ENCODE assay signal across 8 cellular contexts in genomic region chr1:27418326-27418761, GRCh38. TPM values are rescaled to one million over a fixed set of nuclear protein-coding genes. Genes with fewer than 3 reads are reported as not detected.
DNase-seq lines count a peak whose midpoint lies in the region; ATAC-seq lines count a peak whose summit lies in the region.

No MANE protein-coding gene starts in this region.

- POLR2A ChIA-PET in T-cell (lab: Charles Lee), result no interaction called here

- peaks cover 50% of the 10 kb centered on the region for H3K36me3 Mint-ChIP-seq in T-cell
- peaks cover 30% of the 10 kb centered on the region for H3K36me3 Mint-ChIP-seq in memory B cell

- H3K27me3 Mint-ChIP-seq in T-cell, result no peaks in the 10 kb centered on the region
- H3K27me3 Mint-ChIP-seq in memory B cell, result no peaks in the 10 kb centered on the region

- peak overlapping the region; percentile 77 to 78 for H3K27ac Mint-ChIP-seq in T-cell
- peak overlapping the region; percentile 88 for H3K27ac Mint-ChIP-seq in memory B cell

- DNase-seq in ELR (ENCODE audit: low read depth) (peak; percentile 91), T-cell (peak in 7 of 34 experiments; percentile 11 to 33 (median 19)), dedifferentiated amniotic fluid mesenchymal stem cell (ENCODE audit: extremely low spot score) (peak; percentile 72), memory B cell (ENCODE audit: low spot score in 2 of 2) (no peak), DMS153 (lab: John Stamatoyannopoulos, UW) (no peak), NCI-H1092 (lab: John Stamatoyannopoulos, UW) (no peak)
- DNase-seq in stimulated activated CD8-positive, alpha-beta memory T cell treated with anti-CD3 and anti-CD28 coated beads, Interleukin-7, amount 100 ng/mL, for 48 hours (ENCODE audit: extremely low read depth in 1 of 2, low read depth in 1 of 2), result peak; percentile 33 to 67

- CTCF ChIA-PET in T-cell (lab: Charles Lee), result interaction anchor here in 1 of 2 donors (0.8 to 1.1 kb wide), 2 partner anchors 19 to 189 kb away, joined by 3 to 6 read pairs; no protein-coding TSS in a partner anchor

- peaks cover 49 to 58% (median 52%) of the 10 kb centered on the region in 3 donors for H3K4me1 Mint-ChIP-seq in T-cell
- peaks cover 36% of the 10 kb centered on the region for H3K4me1 Mint-ChIP-seq in memory B cell

- H3K9me3 Mint-ChIP-seq in T-cell (no peaks in the 10 kb centered on the region), memory B cell (no peaks in the 10 kb centered on the region)

- H3K4me3 Mint-ChIP-seq in T-cell (no peak overlapping the region), memory B cell (peak overlapping the region; percentile 52)

- ATAC-seq in HG02588 (IDR thresholded peaks at IDR 0.05; ENCODE audit: unreplicated experiment) (peak; percentile 59), T-cell (replicated peaks in 1 of 4) (peak in 2 of 4 experiments; percentile 31 to 50), memory B cell (ENCODE audit: low read depth) (peak; percentile 77)

RNA-seq across cellular contexts. Expression of gene GPR3, which starts 25.9 kb away (rescaled TPM):
- total RNA-seq in T-cell, result under 1 TPM in 2 of 5 donors, not detected in 3; 0.21 to 0.35 TPM

RNA-seq across cellular contexts. Expression of gene CD164L2, which starts 35.2 kb away (rescaled TPM):
- not detected for total RNA-seq in T-cell

RNA-seq across cellular contexts. Expression of gene FCN3, which starts 43.7 kb away (rescaled TPM):
- under 1 TPM in 3 of 5 donors, not detected in 2; 0.26 to 0.44 (median 0.38) TPM for total RNA-seq in T-cell

RNA-seq across cellular contexts. Expression of gene MAP3K6, which starts 51.6 kb away (rescaled TPM):
- 10 to 100 TPM in 3 of 5 donors, 1 to 10 TPM in 2; 7.0 to 31.1 (median 12.8) TPM for total RNA-seq in T-cell

Comparison
In these comparisons a context has a peak if more than half of its experiments do, and no peak if none do; other contexts are left out.
1. DNase-seq: peak in ELR (single experiment), dedifferentiated amniotic fluid mesenchymal stem cell (single experiment) and stimulated activated CD8-positive, alpha-beta memory T cell treated with anti-CD3 and anti-CD28 coated beads, Interleukin-7, amount 100 ng/mL, for 48 hours (2 of 2); none in memory B cell (0 of 2), DMS153 (single experiment) and NCI-H1092 (single experiment).